ENCODE assay signal across 8 cellular contexts in the genomic region with DNA sequence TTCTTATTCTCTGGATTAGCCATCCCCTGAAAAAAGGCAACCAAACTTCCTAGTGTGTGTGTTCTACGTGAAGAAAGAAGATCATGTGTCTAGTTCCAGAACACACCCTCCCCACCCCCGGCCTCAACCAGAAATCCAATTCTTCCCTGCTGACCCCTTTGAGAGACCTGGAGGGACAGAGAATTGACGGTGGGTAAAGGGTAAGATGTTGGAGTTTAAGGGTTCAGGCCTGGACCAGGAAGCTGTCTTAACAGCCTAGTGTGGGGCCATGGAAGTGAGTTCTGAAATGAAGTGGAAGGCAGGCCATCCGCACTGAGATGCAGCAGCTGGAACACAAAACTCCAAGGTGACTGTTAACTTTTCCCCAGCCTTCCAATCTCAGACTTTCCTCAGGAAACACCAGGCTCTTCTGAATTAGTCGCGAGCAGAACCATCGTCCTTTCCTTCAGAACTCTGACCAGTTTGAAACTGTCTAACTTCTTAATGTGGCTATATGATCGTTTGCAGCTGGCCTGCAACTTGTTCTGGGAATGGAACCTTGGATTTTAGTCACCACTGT. TPM values are rescaled to one million over a fixed set of nuclear protein-coding genes. Genes with fewer than 3 reads are reported as not detected.
DNase-seq lines count a peak whose midpoint lies in the region; ATAC-seq and TF ChIP-seq lines count a peak whose summit lies in the region.

No MANE protein-coding gene starts in this region.

- H3K4me1 ChIP-seq in HUES6 (ENCODE audit: control insufficient read depth, insufficient read depth, low read length): peaks cover 18% of the 10 kb centered on the region
- peaks cover 16% of the 10 kb centered on the region for H3K4me1 ChIP-seq in iPS-18a (ENCODE audit: control insufficient read depth, low read depth, low read length)
- H3K4me1 ChIP-seq in stomach: peaks cover 29 to 48% (median 40%) of the 10 kb centered on the region in 4 donors

- H3K9me3 ChIP-seq in HUES6 (ENCODE audit: control insufficient read depth, insufficient read depth, low read depth, low read length) (no peaks in the 10 kb centered on the region), iPS-18a (ENCODE audit: control insufficient read depth, low read depth, low read length) (no peaks in the 10 kb centered on the region), stomach (no peaks in the 10 kb centered on the region)

- H3K9ac ChIP-seq in HUES6 (ENCODE audit: low read length) (peak overlapping the region; percentile 80), iPS-18a (ENCODE audit: low read length) (peak overlapping the region; percentile 97)

- no peak for TF ChIP-seq CTCF in stomach (IDR thresholded peaks at IDR 0.05)

- DNase-seq in stomach (no peak), germinal center (ENCODE audit: low spot score) (no peak), retina (no peak), NCI-H1092 (lab: John Stamatoyannopoulos, UW) (no peak)

- peak overlapping the region; percentile 95 for H3K4me3 Mint-ChIP-seq in activated naive CD8-positive, alpha-beta T cell

- TF ChIP-seq EP300 in stomach (IDR thresholded peaks at IDR 0.05): no peak

- peak overlapping the region; percentile 98 for H3K27ac Mint-ChIP-seq in activated naive CD8-positive, alpha-beta T cell

- intact Hi-C loops in stomach (cut with DNase I; ENCODE audit: low total_unique reads): no loop called here

- peaks cover 45% of the 10 kb centered on the region for H3K4me1 Mint-ChIP-seq in activated naive CD8-positive, alpha-beta T cell (ENCODE audit: low read depth)

- H3K9me3 Mint-ChIP-seq in activated naive CD8-positive, alpha-beta T cell (ENCODE audit: low read depth): no peaks in the 10 kb centered on the region

- H3K27me3 Mint-ChIP-seq in activated naive CD8-positive, alpha-beta T cell: no peaks in the 10 kb centered on the region

- peaks cover 32% of the 10 kb centered on the region for H3K36me3 Mint-ChIP-seq in activated naive CD8-positive, alpha-beta T cell

- H3K27ac ChIP-seq in HUES6 (ENCODE audit: low read depth, low read length): peak overlapping the region; percentile 63; the same call in 1 of the 2 replicates
- H3K27ac ChIP-seq in iPS-18a (ENCODE audit: low read length): peak overlapping the region; percentile 62
- H3K27ac ChIP-seq in stomach: peak overlapping the region; percentile 75 to 89 (median 84)

- WGBS in stomach, 5 donors: 38 to 46% (median 42%) methylated on average over 8 of the region's 8 CpGs

- peak overlapping the region; percentile 80 for H3K4me3 ChIP-seq in HUES6 (ENCODE audit: low read depth, low read length)
- H3K4me3 ChIP-seq in iPS-18a (ENCODE audit: low read length): peak overlapping the region; percentile 96
- H3K4me3 ChIP-seq in stomach: peak overlapping the region; percentile 64 to 95 (median 86)

- no peak for TF ChIP-seq POLR2A in stomach (IDR thresholded peaks at IDR 0.05)

- H3K36me3 ChIP-seq in HUES6 (ENCODE audit: control insufficient read depth, insufficient read depth, low read length) (peaks cover 40% of the 10 kb centered on the region), iPS-18a (ENCODE audit: control insufficient read depth, low read depth, low read length) (peaks cover 37% of the 10 kb centered on the region), stomach (peaks cover 30 to 33% (median 32%) of the 10 kb centered on the region in 4 donors)

- H3K27me3 ChIP-seq in HUES6 (ENCODE audit: control insufficient read depth, insufficient read depth, low read length) (no peaks in the 10 kb centered on the region), iPS-18a (ENCODE audit: control insufficient read depth, insufficient read depth, low read length) (no peaks in the 10 kb centered on the region), stomach (no peaks in the 10 kb centered on the region)

- no peak for ATAC-seq in GM19351 (IDR thresholded peaks at IDR 0.05; ENCODE audit: unreplicated experiment)

RNA-seq across cellular contexts. Expression of a gene that starts 0.8 kb away (rescaled TPM):
- 1,000 to 10,000 TPM in 3 of 5 donors, 100 to 1,000 TPM in 2; 115 to 2,609 (median 1,927) TPM for total RNA-seq in stomach
- polyA plus RNA-seq in stomach: 1,000 to 10,000 TPM; 4,475 to 5,853 (median 5,579) TPM
